ENCODE assay signal across 19 cellular contexts in genomic region chr5:86748538-86749105, GRCh38.
DNase-seq lines count a peak whose midpoint lies in the region; ATAC-seq and TF ChIP-seq lines count a peak whose summit lies in the region.
"Had no signal": no experiment of that assay in that cellular context is flagged by ENCODE, and none has a peak within 500 bp of the region (broad histone marks: within the 10 kb centered on the region; RNA-seq: fewer than 3 reads in every experiment).

No MANE protein-coding gene starts in this region.

- no peak overlapping the region for H3K27ac ChIP-seq in OCI-LY3 (ENCODE audit: low read length)
- no peak overlapping the region for H3K27ac ChIP-seq in mammary epithelial cell (ENCODE audit: insufficient read depth, low read depth, low read length)
- H3K27ac ChIP-seq: SJCRH30 had no signal

- H3K4me1 ChIP-seq in OCI-LY3 (ENCODE audit: low read length) (peaks cover 15% of the 10 kb centered on the region), mammary epithelial cell (ENCODE audit: insufficient read depth, low read length) (no peaks in the 10 kb centered on the region)
- H3K4me1 ChIP-seq: SJCRH30 had no signal

- in situ Hi-C loops in mammary epithelial cell (cut with MboI; ENCODE audit: low sequenced_read_pairs in 2 of 2), result no loop called here

- H3K27me3 Mint-ChIP-seq in effector memory CD8-positive, alpha-beta T cell, result no peaks in the 10 kb centered on the region
- H3K27me3 Mint-ChIP-seq: CD8-positive, alpha-beta memory T cell; IgD-negative memory B cell had no signal

- H3K27ac Mint-ChIP-seq in effector memory CD8-positive, alpha-beta T cell, result no peak overlapping the region
- H3K27ac Mint-ChIP-seq: CD8-positive, alpha-beta memory T cell; IgD-negative memory B cell had no signal

- no peak overlapping the region for H3K9ac ChIP-seq in OCI-LY3 (ENCODE audit: low read length)
- no peak overlapping the region for H3K9ac ChIP-seq in mammary epithelial cell (ENCODE audit: insufficient read depth, low read length)

- H3K36me3 Mint-ChIP-seq in effector memory CD8-positive, alpha-beta T cell (ENCODE audit: insufficient read depth), result no peaks in the 10 kb centered on the region
- H3K36me3 Mint-ChIP-seq: CD8-positive, alpha-beta memory T cell had no signal

- BruUV-seq in mammary epithelial cell (replicated peaks; lab: Mats Ljungman, UMichigan), result no TSS peak

- H2AFZ ChIP-seq in OCI-LY3 (ENCODE audit: low read depth, low read length) (no peak overlapping the region), mammary epithelial cell (ENCODE audit: low read depth, low read length) (no peak overlapping the region)

- H4K20me1 ChIP-seq in OCI-LY3 (ENCODE audit: insufficient read depth, low read length) (no peaks in the 10 kb centered on the region), mammary epithelial cell (ENCODE audit: insufficient read depth, low read length) (no peaks in the 10 kb centered on the region)

- peak; percentile 53 for ATAC-seq in GM21619 (IDR thresholded peaks at IDR 0.05; ENCODE audit: unreplicated experiment)
- ATAC-seq in effector memory CD8-positive, alpha-beta T cell (replicated peaks), result no peak

- TF ChIP-seq CTCF in OCI-LY3 (IDR thresholded peaks at IDR 0.05; ENCODE audit: low read depth, low read length), result no peak
- TF ChIP-seq CTCF in mammary epithelial cell (conservative IDR thresholded peaks at IDR 0.05 in 1 of 2, IDR thresholded peaks at IDR 0.05 in 1 of 2; ENCODE audit: extremely low read depth in 1 of 2, insufficient read depth in 1 of 2, low read depth in 1 of 2, low read length in 2 of 2), result no peak

- H3K9me3 ChIP-seq in OCI-LY3 (ENCODE audit: insufficient read depth, low read length) (no peaks in the 10 kb centered on the region), mammary epithelial cell (replicated peaks; ENCODE audit: insufficient read depth, low read length) (no peaks in the 10 kb centered on the region)
- H3K9me3 ChIP-seq: SJCRH30 had no signal

- DNase-seq in iPS-NIHi7 (ENCODE audit: extremely low spot score) (peak; percentile 12), mammary epithelial cell (no peak), GM03348 (ENCODE audit: low spot score) (no peak)
- no peak for DNase-seq in effector memory CD8-positive, alpha-beta T cell
- DNase-seq in activated CD8-positive, alpha-beta memory T cell treated with anti-CD3 and anti-CD28 coated beads, Interleukin-2, amount 50 U/mL, for 48 hours, result no peak
- DNase-seq: C1 segment of cervical spinal cord; CD8-positive, alpha-beta memory T cell; DMS53; EL; GOT3; Karpas-422; NCI-H1092 treated with DMSO at 0.1 percent for 48 hours; NCI-H2081 treated with DMSO at 0.1 percent for 48 hours; NCI-H446 treated with DMSO at 0.1 percent for 48 hours; NK-92 treated with Interleukin-12 subunit alpha and Interleukin-12 subunit beta, amount 100 ng/mL, for 24 hours; SJCRH30 had no signal

- intact Hi-C loops in mammary epithelial cell (cut with micrococcal nuclease), result no loop called here

- no peaks in the 10 kb centered on the region for H3K36me3 ChIP-seq in OCI-LY3 (replicated peaks; ENCODE audit: low read depth, low read length)
- H3K36me3 ChIP-seq in mammary epithelial cell (ENCODE audit: insufficient read depth, low read length), result no peaks in the 10 kb centered on the region
- H3K36me3 ChIP-seq: SJCRH30 had no signal

- H3K9me3 Mint-ChIP-seq in effector memory CD8-positive, alpha-beta T cell, result no peaks in the 10 kb centered on the region
- H3K9me3 Mint-ChIP-seq: CD8-positive, alpha-beta memory T cell had no signal

- H3K4me2 ChIP-seq in OCI-LY3 (ENCODE audit: low read length), result peak overlapping the region; percentile 14; the same call in 1 of the 2 replicates
- H3K4me2 ChIP-seq in mammary epithelial cell (ENCODE audit: insufficient read depth, low read depth, low read length), result no peak overlapping the region

- CTCF ChIA-PET in mammary epithelial cell (lab: Charles Lee; ENCODE audit: low non-redundant PET), result no interaction called here

- H3K4me3 Mint-ChIP-seq in effector memory CD8-positive, alpha-beta T cell, result no peak overlapping the region
- H3K4me3 Mint-ChIP-seq: CD8-positive, alpha-beta memory T cell; IgD-negative memory B cell had no signal

- dilution Hi-C loops in mammary epithelial cell (cut with HindIII; ENCODE audit: low sequenced_read_pairs), result no loop called here

- no peaks in the 10 kb centered on the region for H3K4me1 Mint-ChIP-seq in effector memory CD8-positive, alpha-beta T cell (ENCODE audit: low read depth in 2 of 2)
- H3K4me1 Mint-ChIP-seq: CD8-positive, alpha-beta memory T cell; IgD-negative memory B cell had no signal

- H3K79me2 ChIP-seq in OCI-LY3 (ENCODE audit: low read length), result no peaks in the 10 kb centered on the region
- H3K79me2 ChIP-seq in mammary epithelial cell (ENCODE audit: insufficient read depth, low read length), result no peaks in the 10 kb centered on the region

- H3K4me3 ChIP-seq in OCI-LY3 (ENCODE audit: low read length) (no peak overlapping the region), mammary epithelial cell (replicated peaks in 1 of 3; ENCODE audit: insufficient read depth in 1 of 3, low read depth in 2 of 3, low read length in 3 of 3) (no peak overlapping the region)
- H3K4me3 ChIP-seq: SJCRH30 had no signal

- no peaks in the 10 kb centered on the region for H3K27me3 ChIP-seq in OCI-LY3 (ENCODE audit: low read depth, low read length)
- no peaks in the 10 kb centered on the region for H3K27me3 ChIP-seq in mammary epithelial cell (ENCODE audit: insufficient read depth, low read length)
- H3K27me3 ChIP-seq: SJCRH30 had no signal

- WGBS in mammary epithelial cell (ENCODE audit: low coverage, missing lambda C conversion rate), result 22% methylated on average over 3 of the region's 3 CpGs
